Comparison of ENCODE assay signal across 1 cellular context in the genomic region with DNA sequence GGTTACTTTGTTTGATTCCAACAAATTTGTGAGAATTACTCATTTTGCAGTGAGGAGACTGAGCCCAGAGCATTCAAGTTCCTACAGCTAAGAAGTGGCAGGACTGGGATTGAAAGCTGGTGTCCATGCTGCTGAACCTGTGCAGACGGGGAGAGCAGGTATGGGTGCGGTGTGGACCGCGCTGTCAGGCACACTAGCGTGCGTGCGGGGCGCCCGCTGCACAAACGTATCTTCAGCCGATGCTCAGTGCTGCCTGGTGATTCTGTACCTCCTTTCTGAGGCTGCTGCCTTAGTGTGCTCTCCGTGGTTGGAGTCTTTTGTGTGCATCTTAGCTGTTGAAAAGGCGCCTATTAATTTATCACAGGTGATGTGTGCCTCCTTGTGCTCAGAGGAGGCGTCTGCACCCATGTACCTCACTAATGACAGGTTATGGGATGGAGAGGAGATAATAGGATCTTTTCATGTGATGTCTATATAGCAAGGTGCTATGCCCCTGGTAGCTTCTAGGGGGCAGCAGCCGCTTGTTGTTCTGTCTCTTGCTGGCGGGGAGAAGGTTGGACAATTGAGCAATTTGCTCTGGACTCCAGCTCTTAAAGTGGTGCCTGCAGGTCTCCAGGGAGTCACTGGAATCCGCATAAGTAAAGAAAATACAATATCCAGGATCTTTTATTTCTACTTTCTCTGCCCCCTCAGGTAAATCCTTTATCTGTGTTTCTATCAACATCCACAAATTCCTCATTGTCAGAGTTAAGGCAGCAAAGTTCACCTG.
TF ChIP-seq lines count a peak whose summit lies in the region.

No MANE protein-coding gene starts in this region.

TF ChIP-seq in WTC11, 78 proteins besides CTCF, POLR2A, EP300 and RAD21 (continued from another document):
- TF ChIP-seq PRDM15 (CRISPR knock-in tag; IDR thresholded peaks at IDR 0.05) (no peak), RELA (CRISPR knock-in tag; IDR thresholded peaks at IDR 0.05; ENCODE audit: borderline replicate concordance) (no peak), CREB1 (CRISPR knock-in tag; IDR thresholded peaks at IDR 0.05) (no peak), PREB (CRISPR knock-in tag; IDR thresholded peaks at IDR 0.05; ENCODE audit: borderline replicate concordance) (no peak), ZMAT4 (CRISPR knock-in tag; IDR thresholded peaks at IDR 0.05) (no peak), SP1 (CRISPR knock-in tag; conservative IDR thresholded peaks at IDR 0.05) (no peak), MXD4 (CRISPR knock-in tag; IDR thresholded peaks at IDR 0.05; ENCODE audit: borderline replicate concordance) (no peak)
- TF ChIP-seq, protein P1, sequence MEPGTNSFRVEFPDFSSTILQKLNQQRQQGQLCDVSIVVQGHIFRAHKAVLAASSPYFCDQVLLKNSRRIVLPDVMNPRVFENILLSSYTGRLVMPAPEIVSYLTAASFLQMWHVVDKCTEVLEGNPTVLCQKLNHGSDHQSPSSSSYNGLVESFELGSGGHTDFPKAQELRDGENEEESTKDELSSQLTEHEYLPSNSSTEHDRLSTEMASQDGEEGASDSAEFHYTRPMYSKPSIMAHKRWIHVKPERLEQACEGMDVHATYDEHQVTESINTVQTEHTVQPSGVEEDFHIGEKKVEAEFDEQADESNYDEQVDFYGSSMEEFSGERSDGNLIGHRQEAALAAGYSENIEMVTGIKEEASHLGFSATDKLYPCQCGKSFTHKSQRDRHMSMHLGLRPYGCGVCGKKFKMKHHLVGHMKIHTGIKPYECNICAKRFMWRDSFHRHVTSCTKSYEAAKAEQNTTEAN (CRISPR knock-in tag; IDR thresholded peaks at IDR 0.05), result no peak
- TF ChIP-seq, protein P2, sequence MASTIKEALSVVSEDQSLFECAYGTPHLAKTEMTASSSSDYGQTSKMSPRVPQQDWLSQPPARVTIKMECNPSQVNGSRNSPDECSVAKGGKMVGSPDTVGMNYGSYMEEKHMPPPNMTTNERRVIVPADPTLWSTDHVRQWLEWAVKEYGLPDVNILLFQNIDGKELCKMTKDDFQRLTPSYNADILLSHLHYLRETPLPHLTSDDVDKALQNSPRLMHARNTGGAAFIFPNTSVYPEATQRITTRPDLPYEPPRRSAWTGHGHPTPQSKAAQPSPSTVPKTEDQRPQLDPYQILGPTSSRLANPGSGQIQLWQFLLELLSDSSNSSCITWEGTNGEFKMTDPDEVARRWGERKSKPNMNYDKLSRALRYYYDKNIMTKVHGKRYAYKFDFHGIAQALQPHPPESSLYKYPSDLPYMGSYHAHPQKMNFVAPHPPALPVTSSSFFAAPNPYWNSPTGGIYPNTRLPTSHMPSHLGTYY (CRISPR knock-in tag; IDR thresholded peaks at IDR 0.05), result no peak
- TF ChIP-seq, protein P3, sequence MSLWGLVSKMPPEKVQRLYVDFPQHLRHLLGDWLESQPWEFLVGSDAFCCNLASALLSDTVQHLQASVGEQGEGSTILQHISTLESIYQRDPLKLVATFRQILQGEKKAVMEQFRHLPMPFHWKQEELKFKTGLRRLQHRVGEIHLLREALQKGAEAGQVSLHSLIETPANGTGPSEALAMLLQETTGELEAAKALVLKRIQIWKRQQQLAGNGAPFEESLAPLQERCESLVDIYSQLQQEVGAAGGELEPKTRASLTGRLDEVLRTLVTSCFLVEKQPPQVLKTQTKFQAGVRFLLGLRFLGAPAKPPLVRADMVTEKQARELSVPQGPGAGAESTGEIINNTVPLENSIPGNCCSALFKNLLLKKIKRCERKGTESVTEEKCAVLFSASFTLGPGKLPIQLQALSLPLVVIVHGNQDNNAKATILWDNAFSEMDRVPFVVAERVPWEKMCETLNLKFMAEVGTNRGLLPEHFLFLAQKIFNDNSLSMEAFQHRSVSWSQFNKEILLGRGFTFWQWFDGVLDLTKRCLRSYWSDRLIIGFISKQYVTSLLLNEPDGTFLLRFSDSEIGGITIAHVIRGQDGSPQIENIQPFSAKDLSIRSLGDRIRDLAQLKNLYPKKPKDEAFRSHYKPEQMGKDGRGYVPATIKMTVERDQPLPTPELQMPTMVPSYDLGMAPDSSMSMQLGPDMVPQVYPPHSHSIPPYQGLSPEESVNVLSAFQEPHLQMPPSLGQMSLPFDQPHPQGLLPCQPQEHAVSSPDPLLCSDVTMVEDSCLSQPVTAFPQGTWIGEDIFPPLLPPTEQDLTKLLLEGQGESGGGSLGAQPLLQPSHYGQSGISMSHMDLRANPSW (CRISPR knock-in tag; conservative IDR thresholded peaks at IDR 0.05; ENCODE audit: low read depth), result no peak
TF ChIP-seq in WTC11: peak in this region for 0.
